In genomic region chr10:103491729-103492364, GRCh38 we compare ENCODE assay signal across 10 cellular contexts. TPM values are rescaled to one million over a fixed set of nuclear protein-coding genes. Genes with fewer than 3 reads are reported as not detected.
DNase-seq lines count a peak whose midpoint lies in the region; ATAC-seq and TF ChIP-seq lines count a peak whose summit lies in the region.
"Had no signal": no experiment of that assay in that cellular context is flagged by ENCODE, and none has a peak within 500 bp of the region (broad histone marks: within the 10 kb centered on the region; RNA-seq: fewer than 3 reads in every experiment).

No MANE protein-coding gene starts in this region.

- POLR2A ChIA-PET in SK-N-SH (lab: Yijun Ruan, JAX): interaction anchor here (2.4 kb wide), 1 partner anchor 11 kb away, joined by 13 read pairs; no protein-coding TSS in a partner anchor

- H3K36me3 ChIP-seq in SK-N-SH (replicated peaks in 1 of 2; ENCODE audit: control insufficient read depth in 1 of 2, insufficient read depth in 2 of 2, low read length in 1 of 2) (no peaks in the 10 kb centered on the region), esophagus squamous epithelium (no peaks in the 10 kb centered on the region)

- intact Hi-C loops in esophagus squamous epithelium (cut with DNase I): no loop called here

- no peaks in the 10 kb centered on the region for H3K9me3 ChIP-seq in SK-N-SH
- no peaks in the 10 kb centered on the region for H3K9me3 ChIP-seq in esophagus squamous epithelium

- peaks cover 9% of the 10 kb centered on the region for H3F3A ChIP-seq in SK-N-SH (replicated peaks; ENCODE audit: insufficient read depth)

- TF ChIP-seq POLR2A in esophagus squamous epithelium (IDR thresholded peaks at IDR 0.05): no peak

- H3K4me3 ChIP-seq in SK-N-SH (ENCODE audit: low read depth in 2 of 2, low read length in 1 of 2): no peak overlapping the region
- no peak overlapping the region for H3K4me3 ChIP-seq in esophagus squamous epithelium

- no peaks in the 10 kb centered on the region for H4K20me1 ChIP-seq in SK-N-SH (ENCODE audit: insufficient read depth)

- WGBS in SK-N-SH (ENCODE audit: low lambda C conversion rate): 42% methylated on average over 7 of the region's 7 CpGs
- 52 to 57% methylated on average over 3 to 7 of the region's 7 CpGs for WGBS in esophagus squamous epithelium, 2 donors

- DNase-seq in NCI-H748 (lab: John Stamatoyannopoulos, UW; ENCODE audit: unreplicated experiment) (peak; percentile 2), NCI-H748 treated with DMSO at 0.1 percent for 48 hours (lab: John Stamatoyannopoulos, UW) (no peak), SK-N-SH (peak; percentile 86), glomerular visceral epithelial cell (ENCODE audit: extremely low spot score) (peak; percentile 97), smooth muscle cell of the brain vasculature (ENCODE audit: low read depth, low spot score) (peak; percentile 79), NCI-H1436 (lab: John Stamatoyannopoulos, UW) (no peak), esophagus squamous epithelium (lab: John Stamatoyannopoulos, UW) (no peak)
- DNase-seq: AML-193 had no signal

- CTCF ChIA-PET in SK-N-SH (lab: Yijun Ruan, JAX): interaction anchor here (0.8 to 3.5 kb wide), 10 partner anchors 8 to 75 kb away, joined by 3 to 27 read pairs (median 5); no protein-coding TSS in a partner anchor

- no peak for TF ChIP-seq RAD21 in SK-N-SH (IDR thresholded peaks at IDR 0.05; ENCODE audit: low read length)

- H3K9me2 ChIP-seq in SK-N-SH: no peaks in the 10 kb centered on the region

- H3K79me2 ChIP-seq in SK-N-SH (ENCODE audit: insufficient read depth): no peaks in the 10 kb centered on the region

- H3K4me1 ChIP-seq in SK-N-SH (ENCODE audit: control insufficient read depth in 1 of 2, insufficient read depth in 2 of 2, low read depth in 1 of 2, low read length in 1 of 2) (peaks cover 0 to 32% of the 10 kb centered on the region in 2 experiments; a peak in 2 of 4 replicates), esophagus squamous epithelium (peaks cover 9 to 28% (median 14%) of the 10 kb centered on the region in 3 donors)

- TF ChIP-seq EP300 in SK-N-SH (IDR thresholded peaks at IDR 0.05; ENCODE audit: borderline replicate concordance in 1 of 2, low read depth in 1 of 2, low read length in 1 of 2): peak in 1 of 2 experiments; percentile 23; a peak in 1 of 4 replicates

- H3K27me3 ChIP-seq in SK-N-SH (ENCODE audit: insufficient read depth) (peaks cover 31% of the 10 kb centered on the region), esophagus squamous epithelium (peaks cover 0 to 60% (median 10%) of the 10 kb centered on the region in 4 donors)

- H2AFZ ChIP-seq in SK-N-SH (ENCODE audit: low read depth): no peak overlapping the region

- no peak for TF ChIP-seq CTCF in SK-N-SH (IDR thresholded peaks at IDR 0.05)
- no peak for TF ChIP-seq CTCF in esophagus squamous epithelium (IDR thresholded peaks at IDR 0.05)

- peak overlapping the region; percentile 21 to 76; a peak in 3 of 4 replicates for H3K27ac ChIP-seq in SK-N-SH (ENCODE audit: low read depth in 2 of 2, low read length in 1 of 2)
- H3K27ac ChIP-seq in esophagus squamous epithelium: no peak overlapping the region

- H3K9ac ChIP-seq in SK-N-SH: no peak overlapping the region

- ATAC-seq in GM18517 (IDR thresholded peaks at IDR 0.05; ENCODE audit: unreplicated experiment): no peak

- 0 out of 2 replicates have a peak overlapping the region, but pooled peaks have one; percentile 16 for H3K4me2 ChIP-seq in SK-N-SH

TF ChIP-seq in SK-N-SH, 30 proteins besides CTCF, POLR2A, EP300 and RAD21 (continues in another document):
- TF ChIP-seq MAX (IDR thresholded peaks at IDR 0.05; ENCODE audit: low read depth) (peak; percentile 78), ELF1 (IDR thresholded peaks at IDR 0.05) (no peak), USF2 (IDR thresholded peaks at IDR 0.05; ENCODE audit: borderline replicate concordance, low read depth, low read length) (peak; percentile 70; the same call in 1 of the 2 replicates), USF1 (IDR thresholded peaks at IDR 0.05; ENCODE audit: borderline replicate concordance, low read depth) (peak; percentile 89), JUND (IDR thresholded peaks at IDR 0.05) (peak; percentile 90), FOSL2 (IDR thresholded peaks at IDR 0.05; ENCODE audit: borderline replicate concordance, low read depth) (peak; percentile 84), NFIC (IDR thresholded peaks at IDR 0.05; ENCODE audit: borderline replicate concordance) (no peak; the same call in 1 of the 2 replicates), NRF1 (IDR thresholded peaks at IDR 0.05; ENCODE audit: low read depth, low read length) (no peak), FOXM1 (IDR thresholded peaks at IDR 0.05; ENCODE audit: low read depth) (no peak), FOXJ3 (CRISPR knock-in tag; IDR thresholded peaks at IDR 0.05) (no peak), SIN3A (IDR thresholded peaks at IDR 0.05; ENCODE audit: borderline replicate concordance, low read depth, low read length) (peak; percentile 37; the same call in 1 of the 2 replicates), POLR2AphosphoS5 (IDR thresholded peaks at IDR 0.05; ENCODE audit: low read depth, low read length) (peak; percentile 14; the same call in 1 of the 2 replicates), REST (IDR thresholded peaks at IDR 0.05; ENCODE audit: low read depth, low read length) (0 out of 2 replicates have a peak, but pooled peaks have one; percentile 4), RCOR1 (IDR thresholded peaks at IDR 0.05; ENCODE audit: low read length) (peak; percentile 86), SMC3 (IDR thresholded peaks at IDR 0.05; ENCODE audit: low read depth, low read length) (no peak; the same call in 1 of the 2 replicates), TAF1 (IDR thresholded peaks at IDR 0.05; ENCODE audit: borderline replicate concordance, low read depth, low read length) (no peak), TEAD4 (IDR thresholded peaks at IDR 0.05; ENCODE audit: borderline replicate concordance, insufficient read depth) (0 out of 2 replicates have a peak, but pooled peaks have one; percentile 66), CHD2 (IDR thresholded peaks at IDR 0.05; ENCODE audit: low read length, partially characterized antibody) (no peak), TCF12 (IDR thresholded peaks at IDR 0.05) (peak; percentile 88)

RNA-seq across cellular contexts. Expression of gene NEURL1, which starts 1.7 kb away (rescaled TPM):
- polyA plus RNA-seq in SK-N-SH (2012; rRNA removed): 0.05 and 0.19 TPM in 2 replicates
- polyA plus RNA-seq in SK-N-SH (2012; cell fraction: cytosol; rRNA removed): 0.04 and 0.05 TPM in 2 replicates
- 0.12 and 0.36 TPM in 2 replicates for polyA plus RNA-seq in SK-N-SH (2012; cell fraction: nucleus; rRNA removed)
- under 1 TPM in 1 of 4 donors, not detected in 3; 0.19 TPM for total RNA-seq in esophagus squamous epithelium

RNA-seq across cellular contexts. Expression of gene CALHM3, which starts 12.8 kb away (rescaled TPM):
- polyA plus RNA-seq in SK-N-SH (2012; rRNA removed): not detected in 2 replicates
- not detected in 2 replicates for polyA plus RNA-seq in SK-N-SH (2012; cell fraction: cytosol; rRNA removed)
- polyA plus RNA-seq in SK-N-SH (2012; cell fraction: nucleus; rRNA removed): not detected in 2 replicates
- total RNA-seq in esophagus squamous epithelium: not detected
- total RNA-seq: glomerular endothelial cell had no signal

RNA-seq across cellular contexts. Expression of gene CALHM1, which starts 33.1 kb away (rescaled TPM):
- not detected in 2 replicates for polyA plus RNA-seq in SK-N-SH (2012; rRNA removed)
- polyA plus RNA-seq in SK-N-SH (2012; cell fraction: cytosol; rRNA removed): not detected in 2 replicates
- polyA plus RNA-seq in SK-N-SH (2012; cell fraction: nucleus; rRNA removed): not detected in 2 replicates
- not detected for total RNA-seq in esophagus squamous epithelium
- total RNA-seq: glomerular endothelial cell had no signal

RNA-seq across cellular contexts. Expression of gene CALHM2, which starts 39.7 kb away (rescaled TPM):
- 0.10 and 0.23 TPM in 2 replicates for polyA plus RNA-seq in SK-N-SH (2012; rRNA removed)
- 0.05 and 0.12 TPM in 2 replicates for polyA plus RNA-seq in SK-N-SH (2012; cell fraction: cytosol; rRNA removed)
- 0.04 and 0.05 TPM in 2 replicates for polyA plus RNA-seq in SK-N-SH (2012; cell fraction: nucleus; rRNA removed)
- total RNA-seq in esophagus squamous epithelium: 10 to 100 TPM in 2 of 4 donors, 1 to 10 TPM in 2; 5.0 to 40.1 (median 9.3) TPM

Comparison
In these comparisons a context has a peak if more than half of its experiments do, and no peak if none do; other contexts are left out.
1. DNase-seq: peak in NCI-H748 (single experiment), SK-N-SH (single experiment), glomerular visceral epithelial cell (single experiment) and smooth muscle cell of the brain vasculature (single experiment); none in NCI-H748 treated with DMSO at 0.1 percent for 48 hours (single experiment), NCI-H1436 (single experiment) and esophagus squamous epithelium (single experiment).
2. H3K27ac ChIP-seq: peak in SK-N-SH (2 of 2); none in esophagus squamous epithelium (0 of 4).